12 cellular contexts compared by ENCODE assay signal in genomic region chrX:2693123-2693438, GRCh38. TPM values are rescaled to one million over a fixed set of nuclear protein-coding genes. Genes with fewer than 3 reads are reported as not detected.
A peak's percentile ranks its signal among the peaks of the same experiment; 100 is the strongest.
DNase-seq lines count a peak whose midpoint lies in the region; ATAC-seq and TF ChIP-seq lines count a peak whose summit lies in the region.
"Had no signal": no experiment of that assay in that cellular context is flagged by ENCODE, and none has a peak within 500 bp of the region (broad histone marks: within the 10 kb centered on the region; RNA-seq: fewer than 3 reads in every experiment).

No MANE protein-coding gene starts in this region.

- peaks cover 18% of the 10 kb centered on the region for H3K36me3 Mint-ChIP-seq in nephron (ENCODE audit: low read depth)

- in situ Hi-C loops in IMR-90 (cut with MboI; ENCODE audit: low sequenced_read_pairs): no loop called here

- peaks cover 4 to 46% of the 10 kb centered on the region in 2 experiments for H3K79me1 ChIP-seq in IMR-90 (ENCODE audit: low read depth in 1 of 2, low read length in 2 of 2)

- POLR2A ChIA-PET in IMR-90 (lab: Charles Lee; ENCODE audit: unreplicated experiment): no interaction called here

- H3K9ac ChIP-seq in IMR-90 (ENCODE audit: low read depth, low read length): 0 out of 2 replicates have a peak overlapping the region, but pooled peaks have one; percentile 88

- H3K14ac ChIP-seq in IMR-90 (replicated peaks; ENCODE audit: low read depth, low read length): 0 out of 2 replicates have a peak overlapping the region, but pooled peaks have one; percentile 0

- H3K27me3 Mint-ChIP-seq in nephron (ENCODE audit: low read depth): peaks cover 4% of the 10 kb centered on the region

- H3K9me1 ChIP-seq in IMR-90 (ENCODE audit: insufficient read depth, low read length): peaks cover 12% of the 10 kb centered on the region

- no peak overlapping the region for H2BK120ac ChIP-seq in IMR-90 (ENCODE audit: low read depth, low read length)

- DNase-seq in AG09309 (ENCODE audit: low read depth) (no peak), IMR-90 (no peak), cardiac fibroblast (ENCODE audit: low read depth in 2 of 2) (no peak), HT-29 (ENCODE audit: low spot score) (no peak), MV-4-11 (lab: John Stamatoyannopoulos, UW) (no peak), NCI-H446 (lab: John Stamatoyannopoulos, UW) (no peak), germinal center (ENCODE audit: low spot score) (no peak)
- DNase-seq: GDM1; stimulated activated CD4-positive, alpha-beta T cell treated with anti-CD3 and anti-CD28 coated beads, Interleukin-4, amount 100 ng/mL, for 1 hour had no signal

- H3K4me3 Mint-ChIP-seq in nephron: peak overlapping the region; percentile 95 to 98 (median 98)

- no peaks in the 10 kb centered on the region for H3K9me3 Mint-ChIP-seq in nephron

- H3K4me1 Mint-ChIP-seq in nephron: peaks cover 66% of the 10 kb centered on the region

- intact Hi-C loops in IMR-90 (cut with micrococcal nuclease): loop anchor here (2.0 to 5.0 kb wide), 2 partner anchors 14 to 76 kb away; no protein-coding TSS in a partner anchor

- TF ChIP-seq CTCF in AG09309 (IDR thresholded peaks at IDR 0.05; ENCODE audit: control insufficient read depth, insufficient read depth, low read depth, low read length, missing control alignments) (no peak), IMR-90 (conservative IDR thresholded peaks at IDR 0.05; ENCODE audit: low read depth, low read length) (no peak), cardiac fibroblast (IDR thresholded peaks at IDR 0.05; ENCODE audit: low read depth, low read length) (no peak), nephron (IDR thresholded peaks at IDR 0.05; ENCODE audit: unreplicated experiment in 3 of 3) (no peak)

- no peak overlapping the region for H2BK20ac ChIP-seq in IMR-90 (ENCODE audit: low read depth, low read length)

- no TSS peak for BruUV-seq in IMR-90 (replicated peaks; lab: Mats Ljungman, UMichigan)

- H3K9me3 ChIP-seq in IMR-90 (ENCODE audit: control insufficient read depth, insufficient read depth, low read length): no peaks in the 10 kb centered on the region

- CTCF ChIA-PET in IMR-90 (lab: Yijun Ruan, JAX): no interaction called here

- peaks cover 2% of the 10 kb centered on the region; the same call in 1 of the 2 replicates for H3K36me3 ChIP-seq in IMR-90 (ENCODE audit: control insufficient read depth, insufficient read depth, low read length)

- H2AK5ac ChIP-seq in IMR-90 (ENCODE audit: low read depth, low read length): no peak overlapping the region

- no peaks in the 10 kb centered on the region; the same call in 1 of the 2 replicates for H3K27me3 ChIP-seq in IMR-90 (ENCODE audit: control insufficient read depth, insufficient read depth, low read length)

- no peak overlapping the region for H4K91ac ChIP-seq in IMR-90 (ENCODE audit: insufficient read depth, low read depth, low read length)

- no peak overlapping the region for H4K8ac ChIP-seq in IMR-90 (ENCODE audit: low read depth in 2 of 2, low read length in 2 of 2)

- no peak overlapping the region for H2BK5ac ChIP-seq in IMR-90 (ENCODE audit: low read depth, low read length, poor library complexity, severe bottlenecking)

- H3K23ac ChIP-seq in IMR-90 (ENCODE audit: low read depth, low read length): peak overlapping the region; percentile 59; the same call in 1 of the 2 replicates

- H4K20me1 ChIP-seq in IMR-90 (ENCODE audit: insufficient read depth, low read length): peaks cover 39% of the 10 kb centered on the region

- H3K56ac ChIP-seq in IMR-90 (ENCODE audit: extremely low read depth, insufficient read depth, low read length): no peak overlapping the region

- WGBS in IMR-90 (ENCODE audit: extremely low coverage in 2 of 2, insufficient read length in 1 of 2), 2 experiments: no CpG with 5 or more reads among the region's 5 CpGs

- no peak for TF ChIP-seq RAD21 in IMR-90 (IDR thresholded peaks at IDR 0.05; ENCODE audit: low read length)

- dilution Hi-C loops in IMR-90 (cut with HindIII; ENCODE audit: low sequenced_read_pairs, unreplicated experiment): no loop called here

- H3K27ac Mint-ChIP-seq in nephron: peak overlapping the region; percentile 90 to 93 (median 92)

- ATAC-seq in IMR-90 (ENCODE audit: low read depth): no peak
- ATAC-seq: K562, Panc1 had no signal

- H3K4me1 ChIP-seq in IMR-90 (ENCODE audit: control insufficient read depth, insufficient read depth, low read length): peaks cover 12% of the 10 kb centered on the region

- H2AK9ac ChIP-seq in IMR-90 (replicated peaks; ENCODE audit: low read depth, low read length, poor library complexity): no peak overlapping the region

- H2BK15ac ChIP-seq in IMR-90 (ENCODE audit: low read depth, low read length): no peak overlapping the region

- H3K4me3 ChIP-seq in AG09309 (ENCODE audit: control insufficient read depth, low read depth, low read length) (peak overlapping the region; percentile 94), IMR-90 (ENCODE audit: insufficient read depth, low read depth, low read length) (no peak overlapping the region), cardiac fibroblast (replicated peaks in 1 of 2; ENCODE audit: low read depth in 2 of 2, low read length in 2 of 2) (peak overlapping the region; percentile 79 to 83)

- H3K4me2 ChIP-seq in IMR-90 (ENCODE audit: low read depth, low read length): peak overlapping the region; percentile 79

- H3K18ac ChIP-seq in IMR-90 (ENCODE audit: low read depth, low read length): no peak overlapping the region

- no peak overlapping the region for H3K4ac ChIP-seq in IMR-90 (ENCODE audit: low read depth, low read length)

- no peak overlapping the region for H4K5ac ChIP-seq in IMR-90 (ENCODE audit: low read depth, low read length)

- no peak for TF ChIP-seq POLR2A in IMR-90 (IDR thresholded peaks at IDR 0.05; ENCODE audit: low read depth, low read length)

- no peak overlapping the region for H2AFZ ChIP-seq in IMR-90 (replicated peaks; ENCODE audit: low read length, poor library complexity)

- no peak overlapping the region for H3K27ac ChIP-seq in IMR-90 (ENCODE audit: insufficient read depth, low read length)

TF ChIP-seq in IMR-90, 13 proteins besides CTCF, POLR2A, EP300 and RAD21:
- no peak for TF ChIP-seq SMC3 (IDR thresholded peaks at IDR 0.05; ENCODE audit: low read depth, low read length)
- no peak for TF ChIP-seq CEBPB (IDR thresholded peaks at IDR 0.05; ENCODE audit: low read depth, low read length)
- no peak for TF ChIP-seq MAFK (IDR thresholded peaks at IDR 0.05; ENCODE audit: low read depth, low read length)
- no peak for TF ChIP-seq MAZ (IDR thresholded peaks at IDR 0.05; ENCODE audit: borderline replicate concordance, low read depth, low read length)
- TF ChIP-seq BHLHE40 (IDR thresholded peaks at IDR 0.05; ENCODE audit: low read depth, low read length): no peak
- no peak for TF ChIP-seq NFE2L2 (IDR thresholded peaks at IDR 0.05; ENCODE audit: low read depth, low read length)
- TF ChIP-seq FOS (IDR thresholded peaks at IDR 0.05; ENCODE audit: low read depth, low read length): no peak
- no peak for TF ChIP-seq CHD1 (IDR thresholded peaks at IDR 0.05; ENCODE audit: low read depth, low read length)
- no peak for TF ChIP-seq MXI1 (IDR thresholded peaks at IDR 0.05; ENCODE audit: borderline replicate concordance, low read depth, low read length)
- no peak for TF ChIP-seq RFX5 (IDR thresholded peaks at IDR 0.05; ENCODE audit: low read depth, low read length)
- no peak for TF ChIP-seq ELK1 (IDR thresholded peaks at IDR 0.05; ENCODE audit: borderline replicate concordance, low read depth, low read length)

RNA-seq across cellular contexts. Expression of gene CD99, which starts 2.0 kb away (rescaled TPM):
- 102 and 107 TPM in 2 replicates for total RNA-seq in IMR-90 (2012; rRNA removed)
- polyA plus RNA-seq in IMR-90 (2012; rRNA removed): 369 and 477 TPM in 2 replicates
- polyA plus RNA-seq in IMR-90 (2012; cell fraction: cytosol; rRNA removed): 472 and 612 TPM in 2 replicates
- 114 and 169 TPM in 2 replicates for polyA plus RNA-seq in IMR-90 (2012; cell fraction: nucleus; rRNA removed; ENCODE audit: low replicate concordance)
- total RNA-seq in HT-29 (2014; rRNA removed; shearing (Covaris generic)): 0.44 and 2.4 TPM in 2 replicates

RNA-seq across cellular contexts. Expression of gene XG, which starts 58.8 kb away (rescaled TPM):
- total RNA-seq in IMR-90 (2012; rRNA removed): under 0.01 TPM in 1 of 2 replicates, not detected in the other
- polyA plus RNA-seq in IMR-90 (2012; rRNA removed): not detected in 2 replicates
- polyA plus RNA-seq in IMR-90 (2012; cell fraction: cytosol; rRNA removed): 0.01 and 0.13 TPM in 2 replicates
- polyA plus RNA-seq in IMR-90 (2012; cell fraction: nucleus; rRNA removed; ENCODE audit: low replicate concordance): 0.02 TPM in 1 of 2 replicates, not detected in the other
- not detected in 2 replicates for total RNA-seq in HT-29 (2014; rRNA removed; shearing (Covaris generic))
- total RNA-seq: K562 had no signal

Comparison
In these comparisons a context has a peak if more than half of its experiments do, and no peak if none do; other contexts are left out.
1. RNA of gene CD99, which starts 2.0 kb away (total RNA-seq): 102 to 107 TPM in IMR-90; 0.44 to 2.4 TPM in HT-29; every median in the first group is over 10 times any median in the second.